ENCODE assay signal across 8 cellular contexts in the genomic region with DNA sequence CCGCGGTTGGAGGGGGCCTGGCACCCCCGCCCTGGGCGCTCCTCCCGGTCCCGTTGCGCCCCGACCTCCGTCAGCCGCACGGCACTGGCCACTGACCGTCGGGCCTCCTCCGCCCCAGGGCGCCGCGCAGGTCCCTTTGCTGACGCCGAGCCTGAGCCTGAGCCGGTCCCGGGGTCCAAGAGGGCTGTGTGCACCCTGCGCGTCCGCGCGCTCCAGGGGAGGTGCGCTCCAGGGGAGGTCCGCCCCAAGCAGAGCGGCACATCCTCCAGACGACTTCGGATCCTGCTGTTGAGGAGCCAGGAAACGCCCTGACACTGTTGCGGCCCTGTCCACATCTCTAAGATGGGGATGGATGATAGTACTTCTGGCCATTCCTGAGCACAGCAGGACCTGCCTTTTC. TPM values are rescaled to one million over a fixed set of nuclear protein-coding genes. Genes with fewer than 3 reads are reported as not detected.
DNase-seq lines count a peak whose midpoint lies in the region; ATAC-seq and TF ChIP-seq lines count a peak whose summit lies in the region.
"Not testable (repeated sequence)": the region's sequence is repeated elsewhere in the genome, so short reads cannot be mapped to it uniquely, and the experiment has no call there.

No MANE protein-coding gene starts in this region.

- not testable (repeated sequence) for TF ChIP-seq POLR2A in right lobe of liver (IDR thresholded peaks at IDR 0.05)

- not testable (repeated sequence) for H3K79me2 ChIP-seq in GM23338 (replicated peaks; ENCODE audit: insufficient read depth)

- not testable (repeated sequence) for H3K27me3 ChIP-seq in GM23338 (ENCODE audit: insufficient read depth); heart right ventricle; right lobe of liver; upper lobe of right lung

- H3K4me3 Mint-ChIP-seq in GM23338; T-cell; activated T-cell treated with anti-CD3 and anti-CD28 coated beads, Interleukin-2, amount 50 U/mL, for 72 hours; central memory CD8-positive, alpha-beta T cell; natural killer cell: not testable (repeated sequence)

- not testable (repeated sequence) for H3F3A ChIP-seq in GM23338 (replicated peaks; ENCODE audit: low read depth)

- H3K27ac Mint-ChIP-seq in GM23338; T-cell; activated T-cell treated with anti-CD3 and anti-CD28 coated beads, Interleukin-2, amount 50 U/mL, for 72 hours; central memory CD8-positive, alpha-beta T cell (ENCODE audit: low read depth); natural killer cell: not testable (repeated sequence)

- H3K4me2 ChIP-seq in GM23338: not testable (repeated sequence)

- H3K27me3 Mint-ChIP-seq in GM23338 (ENCODE audit: insufficient read depth, low read depth, poor library complexity); T-cell; activated T-cell treated with anti-CD3 and anti-CD28 coated beads, Interleukin-2, amount 50 U/mL, for 72 hours (ENCODE audit: low read depth); central memory CD8-positive, alpha-beta T cell; natural killer cell (ENCODE audit: low read depth in 2 of 2): not testable (repeated sequence)

- not testable (repeated sequence) for H3K9me3 Mint-ChIP-seq in GM23338; T-cell; activated T-cell treated with anti-CD3 and anti-CD28 coated beads, Interleukin-2, amount 50 U/mL, for 72 hours; central memory CD8-positive, alpha-beta T cell; natural killer cell

- POLR2A ChIA-PET in T-cell (lab: Charles Lee): not testable (repeated sequence)

- not testable (repeated sequence) for DNase-seq in GM23338 (ENCODE audit: low spot score); T-cell; activated T-cell treated with anti-CD3 and anti-CD28 coated beads, Interleukin-2, amount 50 U/mL, for 72 hours; central memory CD8-positive, alpha-beta T cell (ENCODE audit: low spot score in 2 of 2); heart right ventricle; right lobe of liver; natural killer cell; upper lobe of right lung

- not testable (repeated sequence) for TF ChIP-seq CTCF in GM23338 (conservative IDR thresholded peaks at IDR 0.05; ENCODE audit: low read depth in 2 of 2); heart right ventricle (IDR thresholded peaks at IDR 0.05); right lobe of liver (IDR thresholded peaks at IDR 0.05); natural killer cell (IDR thresholded peaks at IDR 0.05); upper lobe of right lung (IDR thresholded peaks at IDR 0.05)

- H3K4me3 ChIP-seq in GM23338, heart right ventricle, right lobe of liver, upper lobe of right lung: not testable (repeated sequence)

- ATAC-seq in GM23338: peak; percentile 26
- peak; percentile 53 to 66 (median 62) for ATAC-seq in T-cell (replicated peaks in 1 of 4)
- ATAC-seq in activated T-cell treated with anti-CD3 and anti-CD28 coated beads, Interleukin-2, amount 50 U/mL, for 72 hours (replicated peaks in 1 of 2): peak; percentile 52 to 62
- peak; percentile 57 for ATAC-seq in central memory CD8-positive, alpha-beta T cell (replicated peaks; ENCODE audit: extremely low read depth, poor library complexity, severe bottlenecking)
- peak; percentile 6 to 40 (median 16) for ATAC-seq in heart right ventricle
- ATAC-seq in right lobe of liver: peak; percentile 7 to 22 (median 17)
- ATAC-seq in natural killer cell: peak; percentile 48 to 56 (median 55)
- ATAC-seq in upper lobe of right lung: peak; percentile 20

- not testable (repeated sequence) for H3K4me1 ChIP-seq in GM23338 (ENCODE audit: insufficient read depth); heart right ventricle; right lobe of liver; upper lobe of right lung

- H3K4me1 Mint-ChIP-seq in GM23338; T-cell; activated T-cell treated with anti-CD3 and anti-CD28 coated beads, Interleukin-2, amount 50 U/mL, for 72 hours (ENCODE audit: low read depth); central memory CD8-positive, alpha-beta T cell; natural killer cell: not testable (repeated sequence)

- H3K36me3 ChIP-seq in GM23338 (ENCODE audit: insufficient read depth); heart right ventricle; right lobe of liver; upper lobe of right lung: not testable (repeated sequence)

- H4K20me1 ChIP-seq in GM23338 (replicated peaks; ENCODE audit: insufficient read depth): not testable (repeated sequence)

- H3K9me2 ChIP-seq in GM23338 (ENCODE audit: insufficient read depth): not testable (repeated sequence)

- no CpG with 5 or more reads among the region's 33 CpGs for WGBS in heart right ventricle, 2 donors
- WGBS in right lobe of liver (ENCODE audit: insufficient coverage, low coverage, low lambda C conversion rate, missing lambda C conversion rate): no CpG with 5 or more reads among the region's 33 CpGs

- not testable (repeated sequence) for H2AFZ ChIP-seq in GM23338

- CTCF ChIA-PET in T-cell (lab: Charles Lee): not testable (repeated sequence)

- not testable (repeated sequence) for H3K9me3 ChIP-seq in heart right ventricle, right lobe of liver, upper lobe of right lung

- not testable (repeated sequence) for H3K36me3 Mint-ChIP-seq in GM23338 (ENCODE audit: low read depth); T-cell; activated T-cell treated with anti-CD3 and anti-CD28 coated beads, Interleukin-2, amount 50 U/mL, for 72 hours (ENCODE audit: insufficient read depth in 2 of 2); central memory CD8-positive, alpha-beta T cell (ENCODE audit: insufficient read depth); natural killer cell

- H3K27ac ChIP-seq in GM23338 (ENCODE audit: low read depth); heart right ventricle; right lobe of liver; upper lobe of right lung: not testable (repeated sequence)

- intact Hi-C loops in heart right ventricle (cut with DNase I); right lobe of liver (cut with DNase I); natural killer cell (cut with micrococcal nuclease); upper lobe of right lung (cut with DNase I): not testable (repeated sequence)

RNA-seq across cellular contexts. Expression of a gene that starts 7.2 kb away (rescaled TPM):
- total RNA-seq in GM23338 (2014; rRNA removed; shearing (Covaris generic)): 3.9 and 8.5 TPM in 2 replicates
- 4.2 and 9.4 TPM in 2 replicates for polyA plus RNA-seq in GM23338 (2016; fragmentation: Nextera tagmentation; extraction: Ambion mirVana)
- 1 to 10 TPM; 1.1 to 4.4 (median 3.5) TPM for total RNA-seq in T-cell
- total RNA-seq in activated T-cell treated with anti-CD3 and anti-CD28 coated beads, Interleukin-2, amount 50 U/mL, for 72 hours: 1 to 10 TPM; 1.4 to 2.0 TPM
- total RNA-seq in heart right ventricle: 10 to 100 TPM in 2 of 10 donors, 1 to 10 TPM in 7, under 1 TPM in 1; 0.32 to 12.6 (median 7.7) TPM
- polyA plus RNA-seq in heart right ventricle: 10 to 100 TPM; 19.2 to 22.9 TPM
- total RNA-seq in right lobe of liver: 1 to 10 TPM in 4 of 6 experiments, under 1 TPM in 2; 0.33 to 9.9 (median 3.9) TPM
- total RNA-seq in natural killer cell: 1 to 10 TPM; 1.6 to 2.8 (median 2.7) TPM
- 20.0 TPM for total RNA-seq in upper lobe of right lung

RNA-seq across cellular contexts. Expression of a gene that starts 12.6 kb away (rescaled TPM):
- 62.6 and 65.9 TPM in 2 replicates for total RNA-seq in GM23338 (2014; rRNA removed; shearing (Covaris generic))
- polyA plus RNA-seq in GM23338 (2016; fragmentation: Nextera tagmentation; extraction: Ambion mirVana) (2.8 and 2.9 TPM in 2 replicates), heart right ventricle (10 to 100 TPM; 21.4 to 36.6 TPM)
- total RNA-seq in T-cell (10 to 100 TPM; 13.5 to 38.4 (median 31.9) TPM), heart right ventricle (10 to 100 TPM in 4 of 10 donors, 1 to 10 TPM in 6; 2.5 to 15.2 (median 6.9) TPM), right lobe of liver (10 to 100 TPM; 14.4 to 37.8 (median 25.5) TPM), natural killer cell (10 to 100 TPM in 1 of 3 donors, 1 to 10 TPM in 2; 9.0 to 12.8 (median 9.8) TPM), upper lobe of right lung (12.0 TPM)
- total RNA-seq in activated T-cell treated with anti-CD3 and anti-CD28 coated beads, Interleukin-2, amount 50 U/mL, for 72 hours: 10 to 100 TPM; 44.6 to 78.6 TPM

RNA-seq across cellular contexts. Expression of a gene that starts 12.8 kb away (rescaled TPM):
- total RNA-seq in GM23338 (2014; rRNA removed; shearing (Covaris generic)): 22.1 and 25.4 TPM in 2 replicates
- 30.0 and 39.6 TPM in 2 replicates for polyA plus RNA-seq in GM23338 (2016; fragmentation: Nextera tagmentation; extraction: Ambion mirVana)
- 10 to 100 TPM in 2 of 5 donors, 1 to 10 TPM in 3; 3.4 to 15.5 (median 9.1) TPM for total RNA-seq in T-cell
- 10 to 100 TPM; 12.0 to 14.6 TPM for total RNA-seq in activated T-cell treated with anti-CD3 and anti-CD28 coated beads, Interleukin-2, amount 50 U/mL, for 72 hours
- total RNA-seq in heart right ventricle: 1 to 10 TPM; 2.4 to 4.5 (median 3.4) TPM
- polyA plus RNA-seq in heart right ventricle: 10 to 100 TPM; 21.6 to 35.7 TPM
- 1 to 10 TPM; 1.7 to 6.6 (median 2.7) TPM for total RNA-seq in right lobe of liver
- total RNA-seq in natural killer cell: 10 to 100 TPM in 2 of 3 donors, 1 to 10 TPM in 1; 8.1 to 17.0 (median 13.3) TPM
- total RNA-seq in upper lobe of right lung: 4.3 TPM

RNA-seq across cellular contexts. Expression of a gene that starts 39.3 kb away (rescaled TPM):
- 17.6 and 66.2 TPM in 2 replicates for total RNA-seq in GM23338 (2014; rRNA removed; shearing (Covaris generic))
- 64.6 and 72.8 TPM in 2 replicates for polyA plus RNA-seq in GM23338 (2016; fragmentation: Nextera tagmentation; extraction: Ambion mirVana)
- 100 to 1,000 TPM in 3 of 5 donors, 10 to 100 TPM in 2; 71.0 to 138 (median 102) TPM for total RNA-seq in T-cell
- total RNA-seq in activated T-cell treated with anti-CD3 and anti-CD28 coated beads, Interleukin-2, amount 50 U/mL, for 72 hours: 10 to 100 TPM; 81.5 to 90.4 TPM
- 10 to 100 TPM in 9 of 10 donors, 1 to 10 TPM in 1; 9.4 to 23.6 (median 19.0) TPM for total RNA-seq in heart right ventricle
- 100 to 1,000 TPM in 1 of 2 donors, 10 to 100 TPM in 1; 15.3 to 107 TPM for polyA plus RNA-seq in heart right ventricle
- 10 to 100 TPM in 5 of 6 experiments, 1 to 10 TPM in 1; 7.3 to 39.3 (median 17.4) TPM for total RNA-seq in right lobe of liver
- 100 to 1,000 TPM; 123 to 241 (median 208) TPM for total RNA-seq in natural killer cell
- 69.2 TPM for total RNA-seq in upper lobe of right lung
